ENCODE assay signal across 17 cellular contexts in genomic region chr2:88829607-88830463, GRCh38.
"Had no signal": no experiment of that assay in that cellular context is flagged by ENCODE, and none has a peak within 500 bp of the region (broad histone marks: within the 10 kb centered on the region; RNA-seq: fewer than 3 reads in every experiment).

No MANE protein-coding gene starts in this region.

- H3K4me1 ChIP-seq: prostate gland, upper lobe of right lung had no signal

- DNase-seq: activated CD4-positive, alpha-beta memory T cell treated with anti-CD3 and anti-CD28 coated beads, Interleukin-2, amount 10 ng/mL, durations not matched to agents 7 days and 5 days; activated CD4-positive, alpha-beta T cell treated with anti-CD3 and anti-CD28 coated beads for 36 hours; activated gamma-delta T cell treated with Interleukin-2 at 50 U/mL for 16 hours; activated naive CD8-positive, alpha-beta T cell treated with anti-CD3 and anti-CD28 coated beads for 36 hours; activated T-cell treated with anti-CD3 and anti-CD28 coated beads, Interleukin-2, amount 50 U/mL, for 72 hours; brain microvascular endothelial cell; cerebellar nuclear complex; effector memory CD8-positive, alpha-beta T cell; immature natural killer cell; mammary epithelial cell; natural killer cell; stimulated activated CD4-positive, alpha-beta T cell treated with anti-CD3 and anti-CD28 coated beads, Interleukin-12 subunit alpha, Interleukin-12 subunit beta, amount 100 ng/mL, for 4 hours; upper lobe of right lung had no signal

- H3K4me3 Mint-ChIP-seq: activated CD4-positive, alpha-beta memory T cell treated with anti-CD3 and anti-CD28 coated beads, Interleukin-2, amount 10 ng/mL, durations not matched to agents 7 days and 5 days; activated CD4-positive, alpha-beta T cell treated with anti-CD3 and anti-CD28 coated beads for 36 hours; activated naive CD8-positive, alpha-beta T cell treated with anti-CD3 and anti-CD28 coated beads for 36 hours; activated T-cell treated with anti-CD3 and anti-CD28 coated beads, Interleukin-2, amount 50 U/mL, for 72 hours; dendritic cell treated with granulocyte-macrophage colony-stimulating factor and Interleukin-4, amounts not matched to agents 40 ng/mL and 50 ng/mL, for 4 days; effector memory CD8-positive, alpha-beta T cell; immature natural killer cell; natural killer cell; stimulated activated naive CD8-positive, alpha-beta T cell treated with anti-CD3 and anti-CD28 coated beads, Interleukin-15, Interleukin-2, amounts not matched to agents 100 ng/mL and 50 ng/mL, for 24 hours had no signal

- H3K36me3 ChIP-seq: brain microvascular endothelial cell, prostate gland, upper lobe of right lung had no signal

- H3K36me3 Mint-ChIP-seq: activated naive CD8-positive, alpha-beta T cell treated with anti-CD3 and anti-CD28 coated beads for 36 hours; immature natural killer cell; natural killer cell had no signal

- H3K27ac Mint-ChIP-seq: activated CD4-positive, alpha-beta memory T cell treated with anti-CD3 and anti-CD28 coated beads, Interleukin-2, amount 10 ng/mL, durations not matched to agents 7 days and 5 days; activated CD4-positive, alpha-beta T cell treated with anti-CD3 and anti-CD28 coated beads for 36 hours; activated naive CD8-positive, alpha-beta T cell treated with anti-CD3 and anti-CD28 coated beads for 36 hours; activated T-cell treated with anti-CD3 and anti-CD28 coated beads, Interleukin-2, amount 50 U/mL, for 72 hours; dendritic cell treated with granulocyte-macrophage colony-stimulating factor and Interleukin-4, amounts not matched to agents 40 ng/mL and 50 ng/mL, for 4 days; effector memory CD8-positive, alpha-beta T cell; immature natural killer cell; natural killer cell; stimulated activated naive CD8-positive, alpha-beta T cell treated with anti-CD3 and anti-CD28 coated beads, Interleukin-15, Interleukin-2, amounts not matched to agents 100 ng/mL and 50 ng/mL, for 24 hours had no signal

- H3K27me3 ChIP-seq: brain microvascular endothelial cell, upper lobe of right lung had no signal

- ATAC-seq: activated CD4-positive, alpha-beta T cell treated with anti-CD3 and anti-CD28 coated beads for 36 hours; activated T-cell treated with anti-CD3 and anti-CD28 coated beads, Interleukin-2, amount 50 U/mL, for 72 hours; effector memory CD8-positive, alpha-beta T cell; natural killer cell; upper lobe of right lung had no signal

- H3K9me3 Mint-ChIP-seq: activated CD4-positive, alpha-beta memory T cell treated with anti-CD3 and anti-CD28 coated beads, Interleukin-2, amount 10 ng/mL, durations not matched to agents 7 days and 5 days; activated naive CD8-positive, alpha-beta T cell treated with anti-CD3 and anti-CD28 coated beads for 36 hours; activated T-cell treated with anti-CD3 and anti-CD28 coated beads, Interleukin-2, amount 50 U/mL, for 72 hours; dendritic cell treated with granulocyte-macrophage colony-stimulating factor and Interleukin-4, amounts not matched to agents 40 ng/mL and 50 ng/mL, for 4 days; effector memory CD8-positive, alpha-beta T cell; immature natural killer cell; natural killer cell; stimulated activated naive CD8-positive, alpha-beta T cell treated with anti-CD3 and anti-CD28 coated beads, Interleukin-15, Interleukin-2, amounts not matched to agents 100 ng/mL and 50 ng/mL, for 24 hours had no signal

- H3K4me1 Mint-ChIP-seq: activated CD4-positive, alpha-beta memory T cell treated with anti-CD3 and anti-CD28 coated beads, Interleukin-2, amount 10 ng/mL, durations not matched to agents 7 days and 5 days; activated CD4-positive, alpha-beta T cell treated with anti-CD3 and anti-CD28 coated beads for 36 hours; activated naive CD8-positive, alpha-beta T cell treated with anti-CD3 and anti-CD28 coated beads for 36 hours; immature natural killer cell; natural killer cell had no signal

- H3K27me3 Mint-ChIP-seq: activated CD4-positive, alpha-beta memory T cell treated with anti-CD3 and anti-CD28 coated beads, Interleukin-2, amount 10 ng/mL, durations not matched to agents 7 days and 5 days; dendritic cell treated with granulocyte-macrophage colony-stimulating factor and Interleukin-4, amounts not matched to agents 40 ng/mL and 50 ng/mL, for 4 days; stimulated activated naive CD8-positive, alpha-beta T cell treated with anti-CD3 and anti-CD28 coated beads, Interleukin-15, Interleukin-2, amounts not matched to agents 100 ng/mL and 50 ng/mL, for 24 hours had no signal

- H3K4me3 ChIP-seq: prostate gland, upper lobe of right lung had no signal

- H3K27ac ChIP-seq: brain microvascular endothelial cell, prostate gland, upper lobe of right lung, VCaP had no signal

- H3K9me3 ChIP-seq: prostate gland, upper lobe of right lung had no signal
